9 cellular contexts compared by ENCODE assay signal in the genomic region with DNA sequence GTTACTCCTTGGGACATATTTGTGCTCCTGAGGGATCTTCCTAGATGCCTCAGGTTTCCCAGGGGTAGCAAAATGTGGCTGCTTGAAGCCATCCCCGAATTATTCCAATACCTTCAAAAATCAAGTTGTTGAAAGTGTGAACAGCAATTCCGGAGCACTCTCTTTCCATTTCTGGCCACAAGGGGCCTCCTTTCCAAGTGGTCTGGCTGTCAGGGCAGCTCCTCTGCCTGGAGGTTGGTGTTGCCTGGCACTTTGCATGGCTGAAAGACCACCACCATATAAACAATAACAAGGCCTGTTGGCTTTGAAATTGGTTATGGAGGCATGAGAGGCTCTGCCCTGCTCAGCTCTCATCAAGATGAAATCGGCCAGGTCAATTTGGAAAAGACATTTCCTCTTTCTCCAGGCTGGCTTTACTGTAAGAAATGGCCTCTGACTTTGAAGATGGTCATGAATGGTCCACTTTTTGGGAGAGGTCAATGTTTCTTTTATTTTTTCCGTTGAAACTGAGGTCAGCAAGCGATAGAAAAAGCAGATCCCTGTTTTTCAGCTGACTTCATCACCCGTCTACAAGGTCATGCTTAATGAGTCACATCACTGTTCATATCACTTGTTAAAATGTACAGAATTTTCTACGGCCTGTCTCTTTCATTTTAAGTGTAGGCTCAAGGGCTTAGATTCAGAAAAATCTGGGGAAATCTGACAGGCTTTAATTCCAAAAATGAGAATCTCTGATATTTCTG.
DNase-seq lines count a peak whose midpoint lies in the region; ATAC-seq, FAIRE-seq and TF ChIP-seq lines count a peak whose summit lies in the region.
"Had no signal": no experiment of that assay in that cellular context is flagged by ENCODE, and none has a peak within 500 bp of the region (broad histone marks: within the 10 kb centered on the region; RNA-seq: fewer than 3 reads in every experiment).

No MANE protein-coding gene starts in this region.

- RAD21 ChIA-PET in GM12878 (lab: Charles Lee; ENCODE audit: unreplicated experiment): no interaction called here

- ATAC-seq in GM12878 (peak; percentile 73), mucosa of descending colon (no peak), GM21360 (IDR thresholded peaks at IDR 0.05; ENCODE audit: unreplicated experiment) (no peak), HG02678 (IDR thresholded peaks at IDR 0.05; ENCODE audit: unreplicated experiment) (no peak)
- ATAC-seq in naive thymus-derived CD4-positive, alpha-beta T cell: no peak
- ATAC-seq: T-helper 17 cell had no signal

- peaks cover 0 to 7% (median 0%) of the 10 kb centered on the region in 11 donors for H3K9me3 Mint-ChIP-seq in naive thymus-derived CD4-positive, alpha-beta T cell

- H3K4me1 ChIP-seq in GM12878 (ENCODE audit: control insufficient read depth, insufficient read depth, low read length) (no peaks in the 10 kb centered on the region), mucosa of descending colon (ENCODE audit: low read depth) (no peaks in the 10 kb centered on the region)
- no peaks in the 10 kb centered on the region for H3K4me1 ChIP-seq in naive thymus-derived CD4-positive, alpha-beta T cell (ENCODE audit: control insufficient read depth in 2 of 2, insufficient read depth in 2 of 2, low read length in 2 of 2)

- no peak overlapping the region for H3K27ac ChIP-seq in GM12878 (ENCODE audit: control insufficient read depth, insufficient read depth)
- no peak overlapping the region for H3K27ac ChIP-seq in naive thymus-derived CD4-positive, alpha-beta T cell (ENCODE audit: low read depth, low read length)

- no peaks in the 10 kb centered on the region for H4K20me1 ChIP-seq in GM12878 (ENCODE audit: control insufficient read depth, insufficient read depth)

- SMC1A ChIA-PET in GM12878 (lab: Charles Lee; ENCODE audit: uncharacterized antibody, unreplicated experiment): interaction anchor here (0.7 to 1.1 kb wide), 2 partner anchors 11 to 145 kb away, joined by 3 read pairs; no protein-coding TSS in a partner anchor

- no peak for TF ChIP-seq EP300 in GM12878 (IDR thresholded peaks at IDR 0.05; ENCODE audit: borderline replicate concordance in 1 of 2, control insufficient read depth in 1 of 2, low read depth in 2 of 2, low read length in 2 of 2)

- H3K4me3 Mint-ChIP-seq in naive thymus-derived CD4-positive, alpha-beta T cell: no peak overlapping the region
- H3K4me3 Mint-ChIP-seq: T-helper 17 cell had no signal

- peak; percentile 28 to 43 (median 32); a peak in 5 of 6 replicates for TF ChIP-seq CTCF in GM12878 (IDR thresholded peaks at IDR 0.05 in 2 of 3, conservative IDR thresholded peaks at IDR 0.05 in 1 of 3; ENCODE audit: control insufficient read depth in 2 of 3, extremely low read depth in 1 of 3, insufficient read depth in 1 of 3, low read depth in 3 of 3, low read length in 3 of 3)
- no peak for TF ChIP-seq CTCF in mucosa of descending colon (IDR thresholded peaks at IDR 0.05)

- in situ Hi-C loops in GM12878 (cut with MboI): no loop called here

- CTCF ChIA-PET in GM12878 (lab: Yijun Ruan, JAX): interaction anchor here (1.1 to 1.8 kb wide), 3 partner anchors 11 to 32 kb away, joined by 3 read pairs; no protein-coding TSS in a partner anchor
- CTCF ChIA-PET in naive thymus-derived CD4-positive, alpha-beta T cell (lab: Charles Lee): no interaction called here

- TF ChIP-seq POLR2A in GM12878 (IDR thresholded peaks at IDR 0.05; ENCODE audit: low read depth, low read length): no peak

- no peaks in the 10 kb centered on the region for H3K27me3 ChIP-seq in GM12878 (replicated peaks in 1 of 2; ENCODE audit: control insufficient read depth in 2 of 2, insufficient read depth in 2 of 2, low read length in 1 of 2)
- no peaks in the 10 kb centered on the region for H3K27me3 ChIP-seq in naive thymus-derived CD4-positive, alpha-beta T cell (ENCODE audit: control insufficient read depth in 2 of 2, insufficient read depth in 2 of 2, low read length in 2 of 2)

- DNase-seq in EH (ENCODE audit: low read depth): peak; percentile 26
- DNase-seq in LHCN-M2 (ENCODE audit: low read depth): peak; percentile 33
- no peak for DNase-seq in GM12878 (ENCODE audit: low read depth, low spot score)
- peak in 2 of 3 donors; percentile 25 to 36 for DNase-seq in mucosa of descending colon
- no peak for DNase-seq in naive thymus-derived CD4-positive, alpha-beta T cell
- no peak for DNase-seq in HPDE6-E6E7 (ENCODE audit: extremely low spot score)
- DNase-seq: T-helper 17 cell had no signal

- no TSS peak for BruUV-seq in GM12878 (replicated peaks; lab: Mats Ljungman, UMichigan)

- H3K4me3 ChIP-seq in GM12878: no peak overlapping the region
- H3K4me3 ChIP-seq in mucosa of descending colon: no peak overlapping the region
- H3K4me3 ChIP-seq in naive thymus-derived CD4-positive, alpha-beta T cell (ENCODE audit: low read length): no peak overlapping the region

- peak; percentile 26; the same call in 1 of the 2 replicates for TF ChIP-seq RAD21 in GM12878 (IDR thresholded peaks at IDR 0.05; ENCODE audit: insufficient read depth, low read depth, low read length)

- H3K4me1 Mint-ChIP-seq in naive thymus-derived CD4-positive, alpha-beta T cell: no peaks in the 10 kb centered on the region
- H3K4me1 Mint-ChIP-seq: T-helper 17 cell had no signal

- intact Hi-C loops in GM12878 (cut with micrococcal nuclease; ENCODE audit: unreplicated experiment): no loop called here
- intact Hi-C loops in mucosa of descending colon (cut with DNase I, micrococcal nuclease): no loop called here
- intact Hi-C loops in naive thymus-derived CD4-positive, alpha-beta T cell (cut with micrococcal nuclease): no loop called here

- H3K27ac Mint-ChIP-seq in naive thymus-derived CD4-positive, alpha-beta T cell: no peak overlapping the region
- H3K27ac Mint-ChIP-seq: T-helper 17 cell had no signal

- H2AFZ ChIP-seq in GM12878 (ENCODE audit: control insufficient read depth, low read depth, low read length): no peak overlapping the region

- 25% methylated on average over 7 of the region's 7 CpGs for WGBS in GM12878 (ENCODE audit: insufficient coverage, insufficient replicate concordance, low lambda C conversion rate, missing lambda C conversion rate)

- H3K9me3 ChIP-seq in GM12878 (replicated peaks; ENCODE audit: control insufficient read depth, insufficient read depth, low read length) (no peaks in the 10 kb centered on the region), mucosa of descending colon (no peaks in the 10 kb centered on the region)
- H3K9me3 ChIP-seq in naive thymus-derived CD4-positive, alpha-beta T cell (ENCODE audit: control insufficient read depth in 2 of 3, low read length in 3 of 3): no peaks in the 10 kb centered on the region

- no peaks in the 10 kb centered on the region for H3K79me2 ChIP-seq in GM12878 (ENCODE audit: control insufficient read depth, insufficient read depth, low read length)

- no peak overlapping the region for H3K9ac ChIP-seq in GM12878 (ENCODE audit: control insufficient read depth, insufficient read depth, low read length)

- FAIRE-seq in GM12878 (lab: Jason Lieb, UNC): no peak

- no peaks in the 10 kb centered on the region for H3K36me3 Mint-ChIP-seq in naive thymus-derived CD4-positive, alpha-beta T cell

- H3K36me3 ChIP-seq in GM12878 (ENCODE audit: control insufficient read depth in 2 of 2, insufficient read depth in 2 of 2, low read length in 1 of 2): no peaks in the 10 kb centered on the region
- H3K36me3 ChIP-seq in mucosa of descending colon (ENCODE audit: low read depth): no peaks in the 10 kb centered on the region
- H3K36me3 ChIP-seq in naive thymus-derived CD4-positive, alpha-beta T cell (ENCODE audit: control insufficient read depth in 2 of 3, insufficient read depth in 3 of 3, low read length in 3 of 3): no peaks in the 10 kb centered on the region

- POLR2A ChIA-PET in GM12878 (lab: Charles Lee): no interaction called here
- POLR2A ChIA-PET in naive thymus-derived CD4-positive, alpha-beta T cell (lab: Charles Lee): no interaction called here

- H3K4me2 ChIP-seq in GM12878 (ENCODE audit: control insufficient read depth, insufficient read depth): no peak overlapping the region

- no peaks in the 10 kb centered on the region for H3K27me3 Mint-ChIP-seq in naive thymus-derived CD4-positive, alpha-beta T cell
- H3K27me3 Mint-ChIP-seq: T-helper 17 cell had no signal

TF ChIP-seq in GM12878, 131 proteins besides CTCF, POLR2A, EP300 and RAD21:
- TF ChIP-seq BRCA1 (IDR thresholded peaks at IDR 0.05; ENCODE audit: low read depth, low read length): no peak

Comparison
In these comparisons a context has a peak if more than half of its experiments do, and no peak if none do; other contexts are left out.
1. DNase-seq: peak in EH (single experiment), LHCN-M2 (single experiment) and mucosa of descending colon (2 of 3); none in GM12878 (single experiment), naive thymus-derived CD4-positive, alpha-beta T cell (0 of 9) and HPDE6-E6E7 (single experiment).